ENCODE assay signal across 8 cellular contexts in genomic region chr6:27280064-27280539, GRCh38. TPM values are rescaled to one million over a fixed set of nuclear protein-coding genes. Genes with fewer than 3 reads are reported as not detected.
DNase-seq lines count a peak whose midpoint lies in the region; ATAC-seq lines count a peak whose summit lies in the region.

No MANE protein-coding gene starts in this region.

- peak overlapping the region; percentile 13 for H3K27ac Mint-ChIP-seq in activated CD4-positive, alpha-beta T cell treated with anti-CD3 and anti-CD28 coated beads for 36 hours
- H3K27ac Mint-ChIP-seq in activated naive CD8-positive, alpha-beta T cell treated with anti-CD3 and anti-CD28 coated beads, Interleukin-2, amount 50 U/mL, for 24 hours = peak overlapping the region; percentile 76

- H3K9me3 ChIP-seq in mesodermal cell (ENCODE audit: control insufficient read depth, low read length) (no peaks in the 10 kb centered on the region), right cardiac atrium (ENCODE audit: control insufficient read depth, low read length) (peaks cover 5% of the 10 kb centered on the region)

- intact Hi-C loops in activated CD4-positive, alpha-beta T cell treated with anti-CD3 and anti-CD28 coated beads for 36 hours (cut with DNase I, micrococcal nuclease) = loop anchor here (1.0 to 10.0 kb wide), 6 partner anchors 13 to 1535 kb away; no protein-coding TSS in a partner anchor
- intact Hi-C loops in right cardiac atrium (cut with DNase I) = no loop called here

- H3K9me3 Mint-ChIP-seq in activated CD4-positive, alpha-beta T cell treated with anti-CD3 and anti-CD28 coated beads for 36 hours (ENCODE audit: low read depth) = peaks cover 24% of the 10 kb centered on the region
- H3K9me3 Mint-ChIP-seq in activated naive CD8-positive, alpha-beta T cell treated with anti-CD3 and anti-CD28 coated beads, Interleukin-2, amount 50 U/mL, for 24 hours = peaks cover 41% of the 10 kb centered on the region

- H3K27ac ChIP-seq in mesodermal cell (ENCODE audit: low read depth, low read length, severe bottlenecking) = no peak overlapping the region
- H3K27ac ChIP-seq in right cardiac atrium (ENCODE audit: low read length) = no peak overlapping the region

- POLR2A ChIA-PET in activated CD4-positive, alpha-beta T cell treated with anti-CD3 and anti-CD28 coated beads for 36 hours (lab: Charles Lee) = no interaction called here

- H3K4me3 Mint-ChIP-seq in activated CD4-positive, alpha-beta T cell treated with anti-CD3 and anti-CD28 coated beads for 36 hours = peak overlapping the region; percentile 58
- peak overlapping the region; percentile 59 for H3K4me3 Mint-ChIP-seq in activated naive CD8-positive, alpha-beta T cell treated with anti-CD3 and anti-CD28 coated beads, Interleukin-2, amount 50 U/mL, for 24 hours

- peaks cover 16% of the 10 kb centered on the region for H3K27me3 ChIP-seq in right cardiac atrium (ENCODE audit: control insufficient read depth, insufficient read depth)

- 3% methylated on average over 6 of the region's 17 CpGs; no CpG with 5 or more reads in 1 of the 2 experiments for WGBS in mesodermal cell (ENCODE audit: insufficient coverage in 2 of 2), 2 experiments
- whole genome bisulfite sequencing in right cardiac atrium = 2% methylated on average over 17 of the region's 17 CpGs

- peaks cover 71% of the 10 kb centered on the region for H3K27me3 Mint-ChIP-seq in activated CD4-positive, alpha-beta T cell treated with anti-CD3 and anti-CD28 coated beads for 36 hours
- H3K27me3 Mint-ChIP-seq in activated naive CD8-positive, alpha-beta T cell treated with anti-CD3 and anti-CD28 coated beads, Interleukin-2, amount 50 U/mL, for 24 hours = peaks cover 85% of the 10 kb centered on the region

- peak; percentile 36 for ATAC-seq in activated CD4-positive, alpha-beta T cell treated with anti-CD3 and anti-CD28 coated beads for 36 hours
- peak; percentile 80 for ATAC-seq in activated naive CD8-positive, alpha-beta T cell treated with anti-CD3 and anti-CD28 coated beads, Interleukin-2, amount 50 U/mL, for 24 hours
- ATAC-seq in GM21423 (IDR thresholded peaks at IDR 0.05; ENCODE audit: unreplicated experiment) (no peak), HG03108 (IDR thresholded peaks at IDR 0.05; ENCODE audit: unreplicated experiment) (no peak), right cardiac atrium (no peak)

- H3K36me3 ChIP-seq in mesodermal cell (ENCODE audit: control insufficient read depth, insufficient read depth, low read length) = no peaks in the 10 kb centered on the region

- CTCF ChIA-PET in activated CD4-positive, alpha-beta T cell treated with anti-CD3 and anti-CD28 coated beads for 36 hours (lab: Charles Lee) = interaction anchor here (0.9 kb wide), 1 partner anchor 27 kb away, joined by 3 read pairs; no protein-coding TSS in a partner anchor

- H3K36me3 Mint-ChIP-seq in activated CD4-positive, alpha-beta T cell treated with anti-CD3 and anti-CD28 coated beads for 36 hours (ENCODE audit: low read depth) = peaks cover 19% of the 10 kb centered on the region
- H3K36me3 Mint-ChIP-seq in activated naive CD8-positive, alpha-beta T cell treated with anti-CD3 and anti-CD28 coated beads, Interleukin-2, amount 50 U/mL, for 24 hours (ENCODE audit: low read depth) = peaks cover 24% of the 10 kb centered on the region

- peak; percentile 64 for DNase-seq in activated CD4-positive, alpha-beta T cell treated with anti-CD3 and anti-CD28 coated beads for 36 hours
- no peak for DNase-seq in activated CD4-positive, alpha-beta T cell treated with anti-CD3 and anti-CD28 coated beads, Interleukin-2, amount 50 U/mL, for 4 hours
- DNase-seq in NCI-H226 (peak; percentile 50), right cardiac atrium (no peak)
- DNase-seq in activated naive CD8-positive, alpha-beta T cell treated with anti-CD3 and anti-CD28 coated beads, Interleukin-2, amount 50 U/mL, for 24 hours = peak; percentile 46

- H3K4me1 ChIP-seq in mesodermal cell (ENCODE audit: control insufficient read depth, insufficient read depth, low read length, poor library complexity, severe bottlenecking) (no peaks in the 10 kb centered on the region), right cardiac atrium (ENCODE audit: control insufficient read depth, insufficient read depth, low read length) (no peaks in the 10 kb centered on the region)

- H3K4me1 Mint-ChIP-seq in activated CD4-positive, alpha-beta T cell treated with anti-CD3 and anti-CD28 coated beads for 36 hours = peaks cover 10% of the 10 kb centered on the region
- H3K4me1 Mint-ChIP-seq in activated naive CD8-positive, alpha-beta T cell treated with anti-CD3 and anti-CD28 coated beads, Interleukin-2, amount 50 U/mL, for 24 hours = peaks cover 9% of the 10 kb centered on the region

- H3K4me3 ChIP-seq in mesodermal cell (ENCODE audit: extremely low read depth, insufficient read depth, low read length, poor library complexity, severe bottlenecking) = peak overlapping the region; percentile 58
- H3K4me3 ChIP-seq in right cardiac atrium (ENCODE audit: low read length) = no peak overlapping the region

RNA-seq across cellular contexts. Expression of gene POM121L2, which starts 32.0 kb away (rescaled TPM):
- total RNA-seq in activated CD4-positive, alpha-beta T cell treated with anti-CD3 and anti-CD28 coated beads for 36 hours = not detected
- polyA plus RNA-seq in mesodermal cell (2013, experiment 1 of 2) = not detected
- not detected for polyA plus RNA-seq in mesodermal cell (2013, experiment 2 of 2)
- not detected for total RNA-seq in right cardiac atrium
- polyA plus RNA-seq in right cardiac atrium = not detected

RNA-seq across cellular contexts. Expression of gene PRSS16, which starts 32.6 kb away (rescaled TPM):
- total RNA-seq in activated CD4-positive, alpha-beta T cell treated with anti-CD3 and anti-CD28 coated beads for 36 hours = 1 to 10 TPM; 1.5 to 2.0 TPM
- polyA plus RNA-seq in mesodermal cell (2013, experiment 1 of 2) = 1.4 TPM
- 1.5 TPM for polyA plus RNA-seq in mesodermal cell (2013, experiment 2 of 2)
- total RNA-seq in right cardiac atrium = 1 to 10 TPM in 1 of 4 donors, under 1 TPM in 2, not detected in 1; 0.26 to 1.7 (median 0.85) TPM
- polyA plus RNA-seq in right cardiac atrium = 0.36 TPM

Comparison
In these comparisons a context has a peak if more than half of its experiments do, and no peak if none do; other contexts are left out.
1. DNase-seq: peak in activated CD4-positive, alpha-beta T cell treated with anti-CD3 and anti-CD28 coated beads for 36 hours (single experiment), NCI-H226 (single experiment) and activated naive CD8-positive, alpha-beta T cell treated with anti-CD3 and anti-CD28 coated beads, Interleukin-2, amount 50 U/mL, for 24 hours (single experiment); none in activated CD4-positive, alpha-beta T cell treated with anti-CD3 and anti-CD28 coated beads, Interleukin-2, amount 50 U/mL, for 4 hours (0 of 2) and right cardiac atrium (0 of 3).
2. ATAC-seq: peak in activated CD4-positive, alpha-beta T cell treated with anti-CD3 and anti-CD28 coated beads for 36 hours (single experiment) and activated naive CD8-positive, alpha-beta T cell treated with anti-CD3 and anti-CD28 coated beads, Interleukin-2, amount 50 U/mL, for 24 hours (single experiment); none in GM21423 (single experiment), HG03108 (single experiment) and right cardiac atrium (0 of 2).
3. intact Hi-C loops: an anchor here in activated CD4-positive, alpha-beta T cell treated with anti-CD3 and anti-CD28 coated beads for 36 hours (1.0 to 10.0 kb wide); none called in right cardiac atrium.